Comparison of ENCODE assay signal across 31 cellular contexts in the genomic region with DNA sequence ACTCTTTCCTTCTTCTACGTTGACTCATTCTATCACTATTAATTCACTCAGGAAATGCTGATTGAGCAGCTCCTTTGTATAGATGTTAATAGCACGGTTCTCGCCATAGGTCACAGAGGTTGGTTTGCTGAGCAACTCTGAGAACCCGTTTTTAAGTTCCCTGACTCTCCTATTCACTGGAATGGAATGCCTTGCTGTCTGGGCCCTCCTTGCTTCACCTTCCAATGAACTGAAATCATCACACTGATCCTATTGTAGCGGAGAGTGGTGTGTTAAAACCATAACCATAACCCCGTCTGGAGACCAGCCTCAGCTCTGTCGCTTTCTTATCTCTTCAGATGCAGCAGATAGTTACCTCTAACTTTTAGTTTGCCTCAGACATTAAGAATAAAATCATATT.
DNase-seq lines count a peak whose midpoint lies in the region; ATAC-seq, FAIRE-seq and TF ChIP-seq lines count a peak whose summit lies in the region.
"Had no signal": no experiment of that assay in that cellular context is flagged by ENCODE, and none has a peak within 500 bp of the region (broad histone marks: within the 10 kb centered on the region; RNA-seq: fewer than 3 reads in every experiment).

No MANE protein-coding gene starts in this region.

- H2BK5ac ChIP-seq in H1 (ENCODE audit: low read depth, low read length) = no peak overlapping the region

- dilution Hi-C loops in mammary epithelial cell (cut with HindIII; ENCODE audit: low sequenced_read_pairs) = no loop called here

- no peak overlapping the region for H3K18ac ChIP-seq in H1 (ENCODE audit: extremely low read depth, low read length)

- 32% methylated on average over 7 of the region's 7 CpGs for WGBS in mammary epithelial cell (ENCODE audit: low coverage, missing lambda C conversion rate)
- WGBS in H1 (ENCODE audit: extremely low coverage in 1 of 2, insufficient coverage in 1 of 2, insufficient read length in 1 of 2, insufficient replicate concordance in 2 of 2, low coverage in 1 of 2, low lambda C conversion rate in 2 of 2, missing lambda C conversion rate in 1 of 2), 2 experiments = 51% methylated on average over 7 of the region's 7 CpGs; no CpG with 5 or more reads in 1 of the 2 experiments

- H3K36me3 ChIP-seq in mammary epithelial cell (ENCODE audit: insufficient read depth, low read length) (no peaks in the 10 kb centered on the region), H1 (ENCODE audit: control insufficient read depth in 2 of 4, insufficient read depth in 4 of 4, low read length in 3 of 4) (no peaks in the 10 kb centered on the region), kidney epithelial cell (ENCODE audit: control insufficient read depth, insufficient read depth, low read length) (no peaks in the 10 kb centered on the region)
- H3K36me3 ChIP-seq: ascending aorta, sigmoid colon, thoracic aorta, vagina had no signal

- intact Hi-C loops in mammary epithelial cell (cut with micrococcal nuclease) (no loop called here), MCF 10A (cut with micrococcal nuclease) (no loop called here)

- no peak overlapping the region for H2BK12ac ChIP-seq in H1 (ENCODE audit: low read depth, low read length)

- no peaks in the 10 kb centered on the region for H3K27me3 Mint-ChIP-seq in MCF 10A (ENCODE audit: insufficient read depth, unreplicated experiment)
- H3K27me3 Mint-ChIP-seq: activated naive CD8-positive, alpha-beta T cell treated with anti-CD3 and anti-CD28 coated beads for 36 hours had no signal

- peaks cover 7% of the 10 kb centered on the region for H3K36me3 Mint-ChIP-seq in MCF 10A (ENCODE audit: insufficient read depth, unreplicated experiment)
- H3K36me3 Mint-ChIP-seq: activated naive CD8-positive, alpha-beta T cell treated with anti-CD3 and anti-CD28 coated beads for 36 hours; CD14-positive monocyte had no signal

- TF ChIP-seq EP300 in H1 (IDR thresholded peaks at IDR 0.05; ENCODE audit: borderline replicate concordance in 1 of 2, low read depth in 2 of 2, low read length in 2 of 2) = no peak

- BruUV-seq in mammary epithelial cell (replicated peaks; lab: Mats Ljungman, UMichigan) = no TSS peak
- no TSS peak for BruUV-seq in MCF 10A (replicated peaks; lab: Mats Ljungman, UMichigan)

- no peak overlapping the region for H3K23ac ChIP-seq in H1 (ENCODE audit: insufficient read length)

- H3K56ac ChIP-seq in H1 (replicated peaks; ENCODE audit: insufficient read length, low read depth, low read length) = no peak overlapping the region

- no peak overlapping the region for H2BK120ac ChIP-seq in H1 (replicated peaks; ENCODE audit: low read depth, low read length)

- no peak overlapping the region for H4K8ac ChIP-seq in H1 (ENCODE audit: extremely low read depth, insufficient read depth, low read length)

- TF ChIP-seq POLR2A in H1 (IDR thresholded peaks at IDR 0.05; ENCODE audit: control extremely low read depth in 1 of 2, low read depth in 2 of 2, low read length in 2 of 2) = no peak

- H3K4me2 ChIP-seq in mammary epithelial cell (ENCODE audit: insufficient read depth, low read depth, low read length) = no peak overlapping the region
- 0 out of 4 replicates have a peak overlapping the region, but pooled peaks of 1 of the 2 experiments have one; percentile 18 for H3K4me2 ChIP-seq in H1 (ENCODE audit: insufficient read depth in 1 of 2, low read depth in 2 of 2, low read length in 2 of 2)
- H3K4me2 ChIP-seq: SK-N-SH had no signal

- H3K27ac ChIP-seq in mammary epithelial cell (ENCODE audit: insufficient read depth, low read depth, low read length) = no peak overlapping the region
- no peak overlapping the region for H3K27ac ChIP-seq in H1 (ENCODE audit: low read depth, low read length)
- H3K27ac ChIP-seq: 22Rv1, ascending aorta, sigmoid colon, thoracic aorta, vagina had no signal

- H3K14ac ChIP-seq in H1 (ENCODE audit: insufficient read length) = no peak overlapping the region

- H3K27ac Mint-ChIP-seq in MCF 10A (ENCODE audit: low read depth, unreplicated experiment) = no peak overlapping the region
- H3K27ac Mint-ChIP-seq: activated CD8-positive, alpha-beta T cell treated with anti-CD3 and anti-CD28 coated beads, Interleukin-2, amount 10 ng/mL, durations not matched to agents 7 days and 5 days; activated naive CD8-positive, alpha-beta T cell treated with anti-CD3 and anti-CD28 coated beads for 36 hours; CD14-positive monocyte; T-helper 1 cell treated with Interleukin-12 subunit alpha and Interleukin-12 subunit beta and Interleukin-4 antibody, amounts not matched to agents 30 μg/mL and 1 μg/mL, for 36 hours had no signal

- H2BK20ac ChIP-seq in H1 (ENCODE audit: low read length) = no peak overlapping the region

- H2AK5ac ChIP-seq in H1 (ENCODE audit: low read depth, low read length) = no peak overlapping the region

- no peaks in the 10 kb centered on the region for H3K79me1 ChIP-seq in H1 (ENCODE audit: low read depth, low read length)

- peaks cover 21% of the 10 kb centered on the region for H3K9me3 Mint-ChIP-seq in MCF 10A (ENCODE audit: unreplicated experiment)

- POLR2A ChIA-PET in MCF 10A (lab: Yijun Ruan, JAX) = no interaction called here
- POLR2A ChIA-PET in H1 (lab: Charles Lee; ENCODE audit: partially characterized antibody) = no interaction called here

- H4K20me1 ChIP-seq in mammary epithelial cell (ENCODE audit: insufficient read depth, low read length) (no peaks in the 10 kb centered on the region), H1 (replicated peaks in 1 of 2; ENCODE audit: control insufficient read depth in 1 of 2, insufficient read depth in 2 of 2, low read length in 2 of 2) (no peaks in the 10 kb centered on the region)

- no peaks in the 10 kb centered on the region for H3K79me2 ChIP-seq in mammary epithelial cell (ENCODE audit: insufficient read depth, low read length)
- H3K79me2 ChIP-seq in H1 (ENCODE audit: control insufficient read depth in 1 of 2, insufficient read depth in 2 of 2, low read length in 2 of 2) = no peaks in the 10 kb centered on the region

- H3K4me3 ChIP-seq in mammary epithelial cell (replicated peaks in 1 of 3; ENCODE audit: insufficient read depth in 1 of 3, low read depth in 2 of 3, low read length in 3 of 3) = no peak overlapping the region
- H3K4me3 ChIP-seq in H1 (ENCODE audit: extremely low read depth in 1 of 4, insufficient read depth in 2 of 4, low read depth in 3 of 4, low read length in 4 of 4) = no peak overlapping the region
- no peak overlapping the region for H3K4me3 ChIP-seq in kidney epithelial cell (ENCODE audit: low read depth, low read length)
- H3K4me3 ChIP-seq: ascending aorta, sigmoid colon, thoracic aorta, vagina had no signal

- no peaks in the 10 kb centered on the region for H3K4me1 Mint-ChIP-seq in MCF 10A (ENCODE audit: insufficient read depth, unreplicated experiment)
- H3K4me1 Mint-ChIP-seq: activated naive CD8-positive, alpha-beta T cell treated with anti-CD3 and anti-CD28 coated beads for 36 hours; CD14-positive monocyte had no signal

- no peak overlapping the region for H3K4ac ChIP-seq in H1 (replicated peaks; ENCODE audit: insufficient read length, low read depth, low read length)

- TF ChIP-seq CTCF in mammary epithelial cell (conservative IDR thresholded peaks at IDR 0.05 in 1 of 2, IDR thresholded peaks at IDR 0.05 in 1 of 2; ENCODE audit: extremely low read depth in 1 of 2, insufficient read depth in 1 of 2, low read depth in 1 of 2, low read length in 2 of 2) = no peak
- no peak for TF ChIP-seq CTCF in MCF 10A (IDR thresholded peaks at IDR 0.05; ENCODE audit: unreplicated experiment)
- TF ChIP-seq CTCF in H1 (IDR thresholded peaks at IDR 0.05; ENCODE audit: control extremely low read depth in 1 of 3, insufficient read depth in 1 of 3, low read depth in 1 of 3, low read length in 3 of 3) = no peak
- no peak for TF ChIP-seq CTCF in kidney epithelial cell (IDR thresholded peaks at IDR 0.05; ENCODE audit: insufficient read depth, low read length, poor library complexity, severe bottlenecking)

- H2AFZ ChIP-seq in mammary epithelial cell (ENCODE audit: low read depth, low read length) (no peak overlapping the region), H1 (ENCODE audit: low read length) (no peak overlapping the region)

- no peak overlapping the region for H2BK15ac ChIP-seq in H1 (ENCODE audit: low read length)

- H4K5ac ChIP-seq in H1 (ENCODE audit: insufficient read length, low read depth, low read length) = no peak overlapping the region

- no peak overlapping the region for H4K91ac ChIP-seq in H1 (replicated peaks; ENCODE audit: insufficient read length, low read length)

- H3K9me3 ChIP-seq in mammary epithelial cell (replicated peaks; ENCODE audit: insufficient read depth, low read length) (peaks cover 31% of the 10 kb centered on the region), H1 (ENCODE audit: insufficient read depth in 2 of 2, low read depth in 1 of 2, low read length in 1 of 2) (no peaks in the 10 kb centered on the region)
- H3K9me3 ChIP-seq: ascending aorta, SK-N-SH, thoracic aorta, vagina had no signal

- peak; percentile 1 for DNase-seq in mammary epithelial cell
- DNase-seq in MCF 10A (ENCODE audit: unreplicated experiment) = no peak
- peak in 1 of 2 experiments; percentile 53 for DNase-seq in H1 (ENCODE audit: low read depth in 1 of 2, low spot score in 2 of 2)
- DNase-seq in kidney epithelial cell (ENCODE audit: low read depth) = peak; percentile 34
- no peak for DNase-seq in mucosa of gallbladder (ENCODE audit: low spot score)
- DNase-seq in NCI-H2081 (lab: John Stamatoyannopoulos, UW) = no peak
- no peak for DNase-seq in GM03348 (ENCODE audit: low spot score)
- DNase-seq: activated CD8-positive, alpha-beta T cell treated with anti-CD3 and anti-CD28 coated beads, Interleukin-2, amount 10 ng/mL, durations not matched to agents 7 days and 5 days; activated effector memory CD4-positive, alpha-beta T cell treated with Interleukin-2 at 50 U/mL for 16 hours; activated naive CD8-positive, alpha-beta T cell treated with anti-CD3 and anti-CD28 coated beads for 36 hours; DND-41; GOT3; KBM-7; left cardiac atrium; MM.1S; NCI-H1417; NCI-H2081 treated with DMSO at 0.1 percent for 48 hours; NCI-H345; NCI-H82; sigmoid colon; SK-N-SH; stimulated activated naive CD4-positive, alpha-beta T cell treated with Interleukin-2 at 50 U/mL for 16 hours had no signal

- no peak overlapping the region for H3K9ac ChIP-seq in mammary epithelial cell (ENCODE audit: insufficient read depth, low read length)
- no peak overlapping the region for H3K9ac ChIP-seq in H1 (replicated peaks in 1 of 4; ENCODE audit: extremely low read depth in 1 of 4, low read depth in 3 of 4, low read length in 3 of 4)
- H3K9ac ChIP-seq: SK-N-SH had no signal

- no peaks in the 10 kb centered on the region for H3K27me3 ChIP-seq in mammary epithelial cell (ENCODE audit: insufficient read depth, low read length)
- H3K27me3 ChIP-seq in H1 (replicated peaks in 1 of 4; ENCODE audit: control insufficient read depth in 3 of 4, extremely low read depth in 1 of 4, insufficient read depth in 3 of 4, low read length in 3 of 4) = no peaks in the 10 kb centered on the region
- no peaks in the 10 kb centered on the region for H3K27me3 ChIP-seq in kidney epithelial cell (ENCODE audit: control insufficient read depth, insufficient read depth, low read length)
- H3K27me3 ChIP-seq: ascending aorta, sigmoid colon, vagina had no signal

- FAIRE-seq in H1 (lab: Jason Lieb, UNC) = peak; percentile 69
- FAIRE-seq: GM12891, TTC549 had no signal

- TF ChIP-seq RAD21 in H1 (IDR thresholded peaks at IDR 0.05 in 1 of 2, conservative IDR thresholded peaks at IDR 0.05 in 1 of 2; ENCODE audit: low read depth in 2 of 2, low read length in 2 of 2) = no peak

- H3K4me1 ChIP-seq in mammary epithelial cell (ENCODE audit: insufficient read depth, low read length) = no peaks in the 10 kb centered on the region
- H3K4me1 ChIP-seq in H1 (replicated peaks in 1 of 4; ENCODE audit: control insufficient read depth in 3 of 4, insufficient read depth in 4 of 4, low read length in 3 of 4) = no peaks in the 10 kb centered on the region
- H3K4me1 ChIP-seq: ascending aorta, sigmoid colon, vagina had no signal

- no peak for ATAC-seq in HG02840 (IDR thresholded peaks at IDR 0.05; ENCODE audit: low FRiP score, unreplicated experiment)
- ATAC-seq: activated CD8-positive, alpha-beta T cell treated with anti-CD3 and anti-CD28 coated beads, Interleukin-2, amount 10 ng/mL, durations not matched to agents 7 days and 5 days had no signal

- CTCF ChIA-PET in mammary epithelial cell (lab: Charles Lee; ENCODE audit: low non-redundant PET) = no interaction called here
- CTCF ChIA-PET in MCF 10A (lab: Yijun Ruan, JAX) = no interaction called here
- CTCF ChIA-PET in H1 (lab: Charles Lee; ENCODE audit: partially characterized antibody) = interaction anchor here (0.6 kb wide), 1 partner anchor 104 kb away, joined by 3 read pairs; no protein-coding TSS in a partner anchor

- in situ Hi-C loops in mammary epithelial cell (cut with MboI; ENCODE audit: low sequenced_read_pairs in 2 of 2) = no loop called here

- H3K4me3 Mint-ChIP-seq in MCF 10A (ENCODE audit: unreplicated experiment) = no peak overlapping the region
- H3K4me3 Mint-ChIP-seq: activated CD8-positive, alpha-beta T cell treated with anti-CD3 and anti-CD28 coated beads, Interleukin-2, amount 10 ng/mL, durations not matched to agents 7 days and 5 days; activated naive CD8-positive, alpha-beta T cell treated with anti-CD3 and anti-CD28 coated beads for 36 hours; CD14-positive monocyte; T-helper 1 cell treated with Interleukin-12 subunit alpha and Interleukin-12 subunit beta and Interleukin-4 antibody, amounts not matched to agents 30 μg/mL and 1 μg/mL, for 36 hours had no signal

- no peaks in the 10 kb centered on the region for H3K23me2 ChIP-seq in H1 (ENCODE audit: low read depth, low read length)

Comparison
In these comparisons a context has a peak if more than half of its experiments do, and no peak if none do; other contexts are left out.
1. DNase-seq: peak in mammary epithelial cell (single experiment) and kidney epithelial cell (single experiment); none in MCF 10A (single experiment), mucosa of gallbladder (single experiment), NCI-H2081 (0 of 2) and GM03348 (single experiment).